22 cellular contexts compared by ENCODE assay signal in genomic region chr2:51243892-51244570, GRCh38.
"Had no signal": no experiment of that assay in that cellular context is flagged by ENCODE, and none has a peak within 500 bp of the region (broad histone marks: within the 10 kb centered on the region; RNA-seq: fewer than 3 reads in every experiment).

No MANE protein-coding gene starts in this region.

- ATAC-seq: Panc1, PC-3 had no signal

- DNase-seq: KBM-7, MV-4-11, NCI-H1048, NCI-H1105, NCI-H1417, NCI-H146, NCI-H1694 treated with DMSO at 0.1 percent for 48 hours, NCI-H1930, NCI-H2081, NCI-H2107, NCI-H2227 treated with DMSO at 0.1 percent for 48 hours, NCI-H524, NCI-H526 treated with DMSO at 0.1 percent for 48 hours, NCI-H774, PC-3, SHP77, SK-N-SH, SW 1271 had no signal

- H3K9me3 ChIP-seq: SK-N-SH had no signal

- H3K27ac ChIP-seq: HL-60, RWPE1 had no signal

- H3K4me2 ChIP-seq: SK-N-SH had no signal

- H3K9ac ChIP-seq: SK-N-SH had no signal

- FAIRE-seq: HTR-8/SVneo had no signal
